In genomic region chr6:139135578-139136545, GRCh38 we compare ENCODE assay signal across 8 cellular contexts. TPM values are rescaled to one million over a fixed set of nuclear protein-coding genes. Genes with fewer than 3 reads are reported as not detected.
DNase-seq lines count a peak whose midpoint lies in the region; ATAC-seq and TF ChIP-seq lines count a peak whose summit lies in the region.

No MANE protein-coding gene starts in this region.

- H3K27me3 Mint-ChIP-seq in progenitor cell of endocrine pancreas = peaks cover 8% of the 10 kb centered on the region

- H3K4me1 ChIP-seq in right atrium auricular region = peaks cover 0 to 56% of the 10 kb centered on the region in 2 donors

- peak overlapping the region; percentile 96 for H3K27ac Mint-ChIP-seq in progenitor cell of endocrine pancreas

- peaks cover 11% of the 10 kb centered on the region for H3K4me1 Mint-ChIP-seq in progenitor cell of endocrine pancreas (ENCODE audit: low read depth)

- H3K9me3 Mint-ChIP-seq in progenitor cell of endocrine pancreas (ENCODE audit: low read depth) = no peaks in the 10 kb centered on the region

- peak; percentile 40 for ATAC-seq in GM19035 (IDR thresholded peaks at IDR 0.05; ENCODE audit: unreplicated experiment)
- ATAC-seq in HG03196 (IDR thresholded peaks at IDR 0.05; ENCODE audit: unreplicated experiment) = peak; percentile 37
- ATAC-seq in HG03469 (IDR thresholded peaks at IDR 0.05; ENCODE audit: unreplicated experiment) = no peak

- H3K36me3 Mint-ChIP-seq in progenitor cell of endocrine pancreas (ENCODE audit: insufficient read depth) = peaks cover 2% of the 10 kb centered on the region

- TF ChIP-seq CTCF in right atrium auricular region (IDR thresholded peaks at IDR 0.05) (peak in 1 of 2 donors; percentile 46), progenitor cell of endocrine pancreas (IDR thresholded peaks at IDR 0.05; ENCODE audit: unreplicated experiment) (peak; percentile 8)

- peak overlapping the region; percentile 84 for H3K4me3 Mint-ChIP-seq in progenitor cell of endocrine pancreas (ENCODE audit: low read depth)

- peak overlapping the region; percentile 82 to 91 for H3K4me3 ChIP-seq in right atrium auricular region

- H3K27ac ChIP-seq in right atrium auricular region = peak overlapping the region; percentile 96 to 97

- DNase-seq in AG08396 (ENCODE audit: low spot score) (peak; percentile 51), SKM-1 (lab: John Stamatoyannopoulos, UW; ENCODE audit: unreplicated experiment) (peak; percentile 41), anterior cingulate cortex (lab: John Stamatoyannopoulos, UW) (peak in 31 of 58 donors; percentile 8 to 63 (median 35)), right atrium auricular region (ENCODE audit: low spot score) (peak; percentile 71), progenitor cell of endocrine pancreas (ENCODE audit: low spot score, unreplicated experiment) (peak; percentile 30)

- no peaks in the 10 kb centered on the region for H3K36me3 ChIP-seq in right atrium auricular region

- no peaks in the 10 kb centered on the region for H3K9me3 ChIP-seq in right atrium auricular region

- no peaks in the 10 kb centered on the region for H3K27me3 ChIP-seq in right atrium auricular region

RNA-seq across cellular contexts. Expression of gene HECA, which starts 1.0 kb away (rescaled TPM):
- total RNA-seq in right atrium auricular region = 10 to 100 TPM; 43.4 to 51.1 TPM
- total RNA-seq in progenitor cell of endocrine pancreas = 10.9 TPM in 2 replicates
